ENCODE assay signal across 21 cellular contexts in genomic region chr2:128797092-128797491, GRCh38.
DNase-seq lines count a peak whose midpoint lies in the region; ATAC-seq and TF ChIP-seq lines count a peak whose summit lies in the region.
"Had no signal": no experiment of that assay in that cellular context is flagged by ENCODE, and none has a peak within 500 bp of the region (broad histone marks: within the 10 kb centered on the region; RNA-seq: fewer than 3 reads in every experiment).

No MANE protein-coding gene starts in this region.

- H3K4me1 ChIP-seq in left ventricle myocardium inferior, result peaks cover 21% of the 10 kb centered on the region
- H3K4me1 ChIP-seq in mucosa of descending colon (ENCODE audit: low read depth), result no peaks in the 10 kb centered on the region

- H3K4me1 Mint-ChIP-seq in neural crest cell, result no peaks in the 10 kb centered on the region
- H3K4me1 Mint-ChIP-seq: CD14-positive monocyte had no signal

- H3K4me3 ChIP-seq in left ventricle myocardium inferior (no peak overlapping the region), mucosa of descending colon (no peak overlapping the region)

- peak overlapping the region; percentile 15 for H3K27ac Mint-ChIP-seq in neural crest cell (ENCODE audit: unreplicated experiment)
- H3K27ac Mint-ChIP-seq: CD14-positive monocyte, HFFc6 had no signal

- H3K27me3 Mint-ChIP-seq in neural crest cell (ENCODE audit: low read depth), result no peaks in the 10 kb centered on the region

- no peaks in the 10 kb centered on the region for H3K9me3 ChIP-seq in left ventricle myocardium inferior (replicated peaks)
- no peaks in the 10 kb centered on the region for H3K9me3 ChIP-seq in mucosa of descending colon

- no peaks in the 10 kb centered on the region for H3K27me3 ChIP-seq in left ventricle myocardium inferior (ENCODE audit: low read depth)

- H3K4me3 Mint-ChIP-seq in neural crest cell, result no peak overlapping the region
- H3K4me3 Mint-ChIP-seq: CD14-positive monocyte, HFFc6 had no signal

- no peak for DNase-seq in Right ventricle myocardium inferior (ENCODE audit: missing footprints)
- no peak for DNase-seq in left ventricle myocardium inferior
- no peak for DNase-seq in left ventricle myocardium superior
- DNase-seq in neural crest cell (ENCODE audit: low read depth, low spot score), result no peak
- no peak for DNase-seq in activated T-cell treated with anti-CD3 and anti-CD28 coated beads, Interleukin-2, amount 50 U/mL, for 1 hour
- no peak for DNase-seq in occipital lobe (lab: John Stamatoyannopoulos, UW)
- DNase-seq in DMS53 (lab: John Stamatoyannopoulos, UW), result no peak
- DNase-seq in mucosa of descending colon, result no peak
- DNase-seq: 8988T, DND-41, HFFc6, Karpas-422, NCI-H1048, NCI-H1436, NCI-H1930, NCI-H226, NCI-H524 treated with DMSO at 0.1 percent for 48 hours, PC-3, RPMI8226 had no signal

- no peaks in the 10 kb centered on the region for H3K36me3 Mint-ChIP-seq in neural crest cell (ENCODE audit: low read depth)
- H3K36me3 Mint-ChIP-seq: CD14-positive monocyte had no signal

- TF ChIP-seq CTCF in left ventricle myocardium inferior (IDR thresholded peaks at IDR 0.05; ENCODE audit: borderline replicate concordance) (no peak), neural crest cell (conservative IDR thresholded peaks at IDR 0.05) (no peak), mucosa of descending colon (IDR thresholded peaks at IDR 0.05) (no peak)

- peak; percentile 82 for ATAC-seq in Right ventricle myocardium inferior
- ATAC-seq in left ventricle myocardium superior, result peak; percentile 92
- no peak for ATAC-seq in mucosa of descending colon
- ATAC-seq: PC-3 had no signal

- H3K27ac ChIP-seq in left ventricle myocardium inferior (replicated peaks), result no peak overlapping the region
- H3K27ac ChIP-seq: HL-60 had no signal

- H3K36me3 ChIP-seq in left ventricle myocardium inferior (no peaks in the 10 kb centered on the region), mucosa of descending colon (ENCODE audit: low read depth) (no peaks in the 10 kb centered on the region)

- intact Hi-C loops in Right ventricle myocardium inferior (cut with DNase I) (no loop called here), left ventricle myocardium inferior (cut with micrococcal nuclease) (no loop called here), left ventricle myocardium superior (cut with micrococcal nuclease) (no loop called here), mucosa of descending colon (cut with DNase I, micrococcal nuclease) (no loop called here)

- no peaks in the 10 kb centered on the region for H3K9me3 Mint-ChIP-seq in neural crest cell
